In genomic region chr9:79155308-79155707, GRCh38 we compare ENCODE assay signal across 20 cellular contexts.
DNase-seq lines count a peak whose midpoint lies in the region; ATAC-seq, FAIRE-seq and TF ChIP-seq lines count a peak whose summit lies in the region.
"Had no signal": no experiment of that assay in that cellular context is flagged by ENCODE, and none has a peak within 500 bp of the region (broad histone marks: within the 10 kb centered on the region; RNA-seq: fewer than 3 reads in every experiment).

No MANE protein-coding gene starts in this region.

- no peak overlapping the region for H3K27ac Mint-ChIP-seq in natural killer cell treated with Interleukin-12 subunit alpha and Interleukin-12 subunit beta and Interleukin-15 and Interleukin-18, amount 100 ng/mL, for 72 hours
- H3K27ac Mint-ChIP-seq in progenitor cell of endocrine pancreas: no peak overlapping the region
- H3K27ac Mint-ChIP-seq: immature natural killer cell; naive thymus-derived CD4-positive, alpha-beta T cell; type B pancreatic cell had no signal

- no peak overlapping the region for H3K4me3 Mint-ChIP-seq in natural killer cell treated with Interleukin-12 subunit alpha and Interleukin-12 subunit beta and Interleukin-15 and Interleukin-18, amount 100 ng/mL, for 72 hours
- H3K4me3 Mint-ChIP-seq in progenitor cell of endocrine pancreas (ENCODE audit: low read depth): no peak overlapping the region
- H3K4me3 Mint-ChIP-seq: immature natural killer cell; naive thymus-derived CD4-positive, alpha-beta T cell; type B pancreatic cell had no signal

- H3K4me1 Mint-ChIP-seq in natural killer cell treated with Interleukin-12 subunit alpha and Interleukin-12 subunit beta and Interleukin-15 and Interleukin-18, amount 100 ng/mL, for 72 hours (ENCODE audit: low read depth in 2 of 2): no peaks in the 10 kb centered on the region
- peaks cover 4% of the 10 kb centered on the region for H3K4me1 Mint-ChIP-seq in progenitor cell of endocrine pancreas (ENCODE audit: low read depth)
- H3K4me1 Mint-ChIP-seq: immature natural killer cell had no signal

- no peaks in the 10 kb centered on the region for H3K9me3 Mint-ChIP-seq in natural killer cell treated with Interleukin-12 subunit alpha and Interleukin-12 subunit beta and Interleukin-15 and Interleukin-18, amount 100 ng/mL, for 72 hours
- peaks cover 2% of the 10 kb centered on the region for H3K9me3 Mint-ChIP-seq in progenitor cell of endocrine pancreas (ENCODE audit: low read depth)

- H3K27me3 ChIP-seq in RWPE2 (ENCODE audit: insufficient read depth, poor library complexity, severe bottlenecking): no peaks in the 10 kb centered on the region
- H3K27me3 ChIP-seq in keratinocyte (ENCODE audit: control insufficient read depth, extremely low read depth, insufficient read depth, low read length): no peaks in the 10 kb centered on the region

- H3K4me2 ChIP-seq in keratinocyte (ENCODE audit: control insufficient read depth, extremely low read depth, insufficient read depth, low read depth, low read length): peak overlapping the region; percentile 22
- H3K4me2 ChIP-seq: A549 had no signal

- TF ChIP-seq CTCF in LNCaP clone FGC (IDR thresholded peaks at IDR 0.05; ENCODE audit: control insufficient read depth, extremely low read depth, insufficient read depth): peak; percentile 41
- TF ChIP-seq CTCF in RWPE2 (IDR thresholded peaks at IDR 0.05; ENCODE audit: poor library complexity, severe bottlenecking): peak; percentile 36
- peak; percentile 22 to 72 (median 27) for TF ChIP-seq CTCF in keratinocyte (optimal IDR thresholded peaks at IDR 0.05 in 1 of 3, IDR thresholded peaks at IDR 0.05 in 1 of 3, conservative IDR thresholded peaks at IDR 0.05 in 1 of 3; ENCODE audit: extremely low read depth in 1 of 3, insufficient read depth in 2 of 3, low read length in 3 of 3)
- no peak for TF ChIP-seq CTCF in progenitor cell of endocrine pancreas (IDR thresholded peaks at IDR 0.05; ENCODE audit: unreplicated experiment)

- no peak overlapping the region for H2AFZ ChIP-seq in keratinocyte (ENCODE audit: control insufficient read depth, low read length)

- no peaks in the 10 kb centered on the region for H3K36me3 ChIP-seq in RWPE2 (ENCODE audit: low read depth)
- H3K36me3 ChIP-seq in keratinocyte (ENCODE audit: control insufficient read depth in 2 of 2, extremely low read depth in 1 of 2, insufficient read depth in 2 of 2, low read length in 2 of 2): no peaks in the 10 kb centered on the region

- no peak overlapping the region for H3K9ac ChIP-seq in keratinocyte (ENCODE audit: control insufficient read depth, extremely low read depth, insufficient read depth, low read length)

- ATAC-seq in RWPE2 (ENCODE audit: low read depth): no peak
- ATAC-seq in natural killer cell treated with Interleukin-12 subunit alpha and Interleukin-12 subunit beta and Interleukin-15 and Interleukin-18, amount 100 ng/mL, for 72 hours: no peak
- ATAC-seq: A549; left lobe of liver; naive thymus-derived CD4-positive, alpha-beta T cell had no signal

- no peak overlapping the region for H3K27ac ChIP-seq in RWPE2 (ENCODE audit: poor library complexity, severe bottlenecking)
- no peak overlapping the region for H3K27ac ChIP-seq in keratinocyte (ENCODE audit: control insufficient read depth, insufficient read depth, low read length)
- H3K27ac ChIP-seq: A549 had no signal

- no peaks in the 10 kb centered on the region for H3K9me1 ChIP-seq in keratinocyte (ENCODE audit: control insufficient read depth, extremely low read depth, insufficient read depth, low read length)

- dilution Hi-C loops in keratinocyte (cut with MboI; ENCODE audit: extremely low pct_ligation_motif_present, low sequenced_read_pairs): no loop called here

- no peaks in the 10 kb centered on the region for H3K79me2 ChIP-seq in keratinocyte (ENCODE audit: control insufficient read depth, insufficient read depth, low read length)

- DNase-seq in NCI-H146 (lab: John Stamatoyannopoulos, UW) (peak; percentile 19), NCI-H146 treated with DMSO at 0.1 percent for 48 hours (lab: John Stamatoyannopoulos, UW; ENCODE audit: unreplicated experiment) (no peak), LNCaP clone FGC (ENCODE audit: low read depth) (no peak), RWPE2 (ENCODE audit: low spot score) (no peak), keratinocyte (ENCODE audit: low read depth, low spot score) (peak; percentile 35), progenitor cell of endocrine pancreas (ENCODE audit: low spot score, unreplicated experiment) (no peak), NCI-H2196 treated with DMSO at 0.1 percent for 48 hours (lab: John Stamatoyannopoulos, UW; ENCODE audit: unreplicated experiment) (no peak)
- no peak for DNase-seq in natural killer cell treated with Interleukin-12 subunit alpha and Interleukin-12 subunit beta and Interleukin-15 and Interleukin-18, amount 100 ng/mL, for 72 hours (ENCODE audit: low spot score)
- DNase-seq: activated gamma-delta T cell; immature natural killer cell; MM.1S; naive thymus-derived CD4-positive, alpha-beta T cell; NCI-H1436 treated with DMSO at 0.1 percent for 48 hours; NCI-H2171 treated with DMSO at 0.1 percent for 48 hours; occipital lobe; SHP77; stimulated activated CD8-positive, alpha-beta memory T cell treated with anti-CD3 and anti-CD28 coated beads, Interleukin-4, amount 100 ng/mL, for 48 hours had no signal

- H3K36me3 Mint-ChIP-seq in natural killer cell treated with Interleukin-12 subunit alpha and Interleukin-12 subunit beta and Interleukin-15 and Interleukin-18, amount 100 ng/mL, for 72 hours: no peaks in the 10 kb centered on the region
- no peaks in the 10 kb centered on the region for H3K36me3 Mint-ChIP-seq in progenitor cell of endocrine pancreas (ENCODE audit: insufficient read depth)
- H3K36me3 Mint-ChIP-seq: immature natural killer cell; naive thymus-derived CD4-positive, alpha-beta T cell; type B pancreatic cell had no signal

- H3K4me1 ChIP-seq in RWPE2 (ENCODE audit: insufficient read depth, poor library complexity, severe bottlenecking): no peaks in the 10 kb centered on the region
- H3K4me1 ChIP-seq in keratinocyte (ENCODE audit: control insufficient read depth, extremely low read depth, insufficient read depth, low read length): peaks cover 6% of the 10 kb centered on the region
- H3K4me1 ChIP-seq: A549 had no signal

- no peaks in the 10 kb centered on the region for H4K20me1 ChIP-seq in keratinocyte (ENCODE audit: control insufficient read depth, extremely low read depth, insufficient read depth, low read length)

- H3K27me3 Mint-ChIP-seq in natural killer cell treated with Interleukin-12 subunit alpha and Interleukin-12 subunit beta and Interleukin-15 and Interleukin-18, amount 100 ng/mL, for 72 hours: no peaks in the 10 kb centered on the region
- peaks cover 8% of the 10 kb centered on the region for H3K27me3 Mint-ChIP-seq in progenitor cell of endocrine pancreas

- peak; percentile 86 for FAIRE-seq in keratinocyte (lab: Jason Lieb, UNC)
- FAIRE-seq: A549 had no signal

- H3K9me3 ChIP-seq in RWPE2 (ENCODE audit: severe bottlenecking) (no peaks in the 10 kb centered on the region), keratinocyte (ENCODE audit: control insufficient read depth, low read depth, low read length) (no peaks in the 10 kb centered on the region)
- H3K9me3 ChIP-seq: A549 had no signal

- H3K4me3 ChIP-seq in LNCaP clone FGC (ENCODE audit: low read depth, low read length) (no peak overlapping the region), RWPE2 (ENCODE audit: severe bottlenecking) (no peak overlapping the region), keratinocyte (ENCODE audit: control insufficient read depth in 2 of 3, extremely low read depth in 1 of 3, insufficient read depth in 2 of 3, low read depth in 1 of 3, low read length in 3 of 3) (no peak overlapping the region)
- H3K4me3 ChIP-seq: A549 had no signal

Comparison
In these comparisons a context has a peak if more than half of its experiments do, and no peak if none do; other contexts are left out.
1. DNase-seq: peak in NCI-H146 (single experiment) and keratinocyte (single experiment); none in NCI-H146 treated with DMSO at 0.1 percent for 48 hours (single experiment), LNCaP clone FGC (single experiment), RWPE2 (single experiment), natural killer cell treated with Interleukin-12 subunit alpha and Interleukin-12 subunit beta and Interleukin-15 and Interleukin-18, amount 100 ng/mL, for 72 hours (single experiment), progenitor cell of endocrine pancreas (single experiment) and NCI-H2196 treated with DMSO at 0.1 percent for 48 hours (single experiment).